ENCODE assay signal across 8 cellular contexts in the genomic region with DNA sequence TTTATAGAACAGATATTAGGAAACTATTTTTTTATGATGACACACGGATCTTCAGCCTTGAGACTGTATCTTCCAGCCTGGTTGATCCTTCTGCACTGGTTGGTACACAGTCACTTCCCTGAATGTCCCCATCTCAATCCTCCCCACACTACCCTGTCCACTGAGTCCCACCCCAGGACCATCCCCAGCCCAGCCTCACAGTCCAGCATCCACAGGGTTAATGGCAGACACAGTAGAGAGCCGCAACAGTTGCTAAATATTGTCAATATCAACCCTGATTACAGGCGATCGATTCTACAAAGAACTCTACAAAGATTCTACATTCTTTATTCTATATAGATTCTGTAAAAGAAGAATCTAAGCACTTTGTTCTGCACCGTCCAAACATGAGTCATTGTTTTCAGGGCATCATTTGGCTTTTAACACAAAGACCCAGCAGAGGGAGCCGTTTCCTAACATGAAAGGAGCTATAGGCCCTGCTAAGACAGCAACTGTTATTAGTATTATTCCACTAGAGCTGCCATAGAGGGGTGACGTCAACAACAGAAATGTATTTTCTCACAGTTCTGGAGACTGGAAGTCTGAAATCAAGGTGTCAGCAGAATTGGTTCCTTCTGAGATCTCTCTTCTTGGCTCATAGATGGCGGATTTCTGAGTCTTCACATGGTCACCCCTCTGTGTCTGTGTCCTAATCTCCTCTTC. TPM values are rescaled to one million over a fixed set of nuclear protein-coding genes. Genes with fewer than 3 reads are reported as not detected.
A peak's percentile ranks its signal among the peaks of the same experiment; 100 is the strongest.
DNase-seq lines count a peak whose midpoint lies in the region; ATAC-seq and TF ChIP-seq lines count a peak whose summit lies in the region.

No MANE protein-coding gene starts in this region.

- peak; percentile 67 for TF ChIP-seq CTCF in GM12864 (IDR thresholded peaks at IDR 0.05; ENCODE audit: low read depth, low read length, missing control alignments)
- peak; percentile 80 to 91 (median 84) for TF ChIP-seq CTCF in heart right ventricle (IDR thresholded peaks at IDR 0.05)

- no peaks in the 10 kb centered on the region for H3K9me3 Mint-ChIP-seq in activated naive CD8-positive, alpha-beta T cell treated with anti-CD3 and anti-CD28 coated beads, Interleukin-2, amount 10 ng/mL, durations not matched to agents 7 days and 5 days

- H3K27me3 ChIP-seq in heart right ventricle = no peaks in the 10 kb centered on the region

- peak; percentile 74 for ATAC-seq in HG02610 (IDR thresholded peaks at IDR 0.05; ENCODE audit: unreplicated experiment)
- peak; percentile 88 for ATAC-seq in activated naive CD8-positive, alpha-beta T cell treated with anti-CD3 and anti-CD28 coated beads, Interleukin-2, amount 10 ng/mL, durations not matched to agents 7 days and 5 days (ENCODE audit: low read depth)
- ATAC-seq in heart right ventricle = peak; percentile 64 to 89 (median 82)
- ATAC-seq in GM21367 (IDR thresholded peaks at IDR 0.05; ENCODE audit: unreplicated experiment) = no peak

- H3K9me3 ChIP-seq in heart right ventricle = no peaks in the 10 kb centered on the region

- peaks cover 6 to 60% (median 38%) of the 10 kb centered on the region in 9 donors for H3K4me1 ChIP-seq in heart right ventricle

- peaks cover 5% of the 10 kb centered on the region for H3K27me3 Mint-ChIP-seq in activated naive CD8-positive, alpha-beta T cell treated with anti-CD3 and anti-CD28 coated beads, Interleukin-2, amount 10 ng/mL, durations not matched to agents 7 days and 5 days

- 18 to 23% methylated on average over 8 of the region's 8 CpGs for WGBS in heart right ventricle, 2 donors

- H3K36me3 Mint-ChIP-seq in activated naive CD8-positive, alpha-beta T cell treated with anti-CD3 and anti-CD28 coated beads, Interleukin-2, amount 10 ng/mL, durations not matched to agents 7 days and 5 days = no peaks in the 10 kb centered on the region

- peak; percentile 77 for DNase-seq in GM12864 (ENCODE audit: low read depth)
- peak; percentile 80 for DNase-seq in NCI-H1105 treated with DMSO at 0.1 percent for 48 hours (lab: John Stamatoyannopoulos, UW)
- peak; percentile 81 for DNase-seq in SKM-1 (lab: John Stamatoyannopoulos, UW; ENCODE audit: unreplicated experiment)
- DNase-seq in activated naive CD8-positive, alpha-beta T cell treated with anti-CD3 and anti-CD28 coated beads, Interleukin-2, amount 10 ng/mL, durations not matched to agents 7 days and 5 days = no peak
- DNase-seq in heart right ventricle = peak in 1 of 2 donors; percentile 90
- DNase-seq in retina = peak; percentile 81

- H3K4me3 Mint-ChIP-seq in activated naive CD8-positive, alpha-beta T cell treated with anti-CD3 and anti-CD28 coated beads, Interleukin-2, amount 10 ng/mL, durations not matched to agents 7 days and 5 days = no peak overlapping the region

- peak overlapping the region in 9 of 10 donors; percentile 53 to 84 (median 79) for H3K27ac ChIP-seq in heart right ventricle

- H3K4me3 ChIP-seq in GM12864 (ENCODE audit: low read depth, low read length) (no peak overlapping the region), heart right ventricle (no peak overlapping the region)

- H3K4me1 Mint-ChIP-seq in activated naive CD8-positive, alpha-beta T cell treated with anti-CD3 and anti-CD28 coated beads, Interleukin-2, amount 10 ng/mL, durations not matched to agents 7 days and 5 days = peaks cover 36% of the 10 kb centered on the region

- no peak overlapping the region for H3K27ac Mint-ChIP-seq in activated naive CD8-positive, alpha-beta T cell treated with anti-CD3 and anti-CD28 coated beads, Interleukin-2, amount 10 ng/mL, durations not matched to agents 7 days and 5 days

- H3K36me3 ChIP-seq in heart right ventricle = no peaks in the 10 kb centered on the region

- intact Hi-C loops in heart right ventricle (cut with DNase I) = loop anchor here (1.0 to 10.0 kb wide), 17 partner anchors 162 to 408 kb away; no protein-coding TSS in a partner anchor

- POLR2A ChIA-PET in activated naive CD8-positive, alpha-beta T cell treated with anti-CD3 and anti-CD28 coated beads, Interleukin-2, amount 10 ng/mL, durations not matched to agents 7 days and 5 days (lab: Charles Lee) = interaction anchor here (0.5 to 0.7 kb wide), 4 partner anchors 38 to 173 kb away, joined by 3 read pairs; no protein-coding TSS in a partner anchor

RNA-seq across cellular contexts. Expression of a gene that starts 30.1 kb away (rescaled TPM):
- 10 to 100 TPM; 68.3 to 77.6 TPM for total RNA-seq in activated naive CD8-positive, alpha-beta T cell treated with anti-CD3 and anti-CD28 coated beads, Interleukin-2, amount 10 ng/mL, durations not matched to agents 7 days and 5 days
- total RNA-seq in heart right ventricle = 10 to 100 TPM in 6 of 10 donors, 1 to 10 TPM in 4; 6.7 to 22.9 (median 10.4) TPM
- 10 to 100 TPM; 10.3 to 14.3 TPM for polyA plus RNA-seq in heart right ventricle
